ENCODE assay signal across 37 cellular contexts in the genomic region with DNA sequence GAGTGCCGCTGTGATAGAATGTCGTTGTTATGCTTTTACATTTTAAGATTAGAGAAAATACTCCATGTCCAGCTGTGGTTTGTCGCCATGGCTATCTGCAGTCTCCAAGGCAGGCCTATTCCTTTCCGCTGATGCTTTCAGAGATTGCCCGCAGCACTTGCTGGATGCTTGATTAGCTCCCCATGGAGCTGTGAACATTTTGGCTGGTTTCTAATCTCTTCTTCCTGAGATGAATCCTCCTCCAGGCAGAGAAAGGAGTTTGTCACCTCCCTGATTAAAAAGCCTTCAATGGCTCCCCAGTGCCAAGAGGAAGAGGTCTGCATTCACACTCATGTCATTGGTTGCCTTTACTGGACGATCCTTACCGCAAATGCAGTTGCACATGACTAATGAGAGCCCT. TPM values are rescaled to one million over a fixed set of nuclear protein-coding genes. Genes with fewer than 3 reads are reported as not detected.
"Had no signal": no experiment of that assay in that cellular context is flagged by ENCODE, and none has a peak within 500 bp of the region (broad histone marks: within the 10 kb centered on the region; RNA-seq: fewer than 3 reads in every experiment).

No MANE protein-coding gene starts in this region.

- H3K9me3 Mint-ChIP-seq: activated CD4-positive, alpha-beta T cell treated with anti-CD3 and anti-CD28 coated beads, Interleukin-2, amount 10 ng/mL, durations not matched to agents 24 days and 14 days; activated CD8-positive, alpha-beta T cell treated with anti-CD3 and anti-CD28 coated beads for 36 hours; activated naive CD8-positive, alpha-beta T cell treated with anti-CD3 and anti-CD28 coated beads for 36 hours; activated T-cell treated with anti-CD3 and anti-CD28 coated beads, Interleukin-2, amount 50 U/mL, for 72 hours; activated T-helper 17 cell treated with anti-CD3 and anti-CD28 coated beads, Interleukin-2, amount 50 U/mL, for 72 hours; central memory CD8-positive, alpha-beta T cell; T-cell had no signal

- H3K4me2 ChIP-seq: KMS-11 had no signal

- H3K4me1 ChIP-seq: SJCRH30 had no signal

- DNase-seq: activated CD4-positive, alpha-beta T cell treated with anti-CD3 and anti-CD28 coated beads for 1 hour; activated CD4-positive, alpha-beta T cell treated with anti-CD3 and anti-CD28 coated beads, Interleukin-2, amount 10 ng/mL, durations not matched to agents 24 days and 14 days; activated CD4-positive, alpha-beta T cell treated with anti-CD3 and anti-CD28 coated beads, Interleukin-2, amount 50 U/mL, for 4 hours; activated CD4-positive, CD25-positive, alpha-beta regulatory T cell; activated CD8-positive, alpha-beta T cell treated with anti-CD3 and anti-CD28 coated beads for 36 hours; activated effector memory CD4-positive, alpha-beta T cell treated with anti-CD3 and anti-CD28 coated beads, Interleukin-2, amount 50 U/mL, for 16 hours; activated naive CD4-positive, alpha-beta T cell; activated naive CD4-positive, alpha-beta T cell treated with anti-CD3 and anti-CD28 coated beads, Interleukin-2, amount 50 U/mL, for 16 hours; activated naive CD8-positive, alpha-beta T cell treated with anti-CD3 and anti-CD28 coated beads for 36 hours; activated T-cell treated with anti-CD3 and anti-CD28 coated beads, Interleukin-2, amount 50 U/mL, for 1 hour; activated T-cell treated with anti-CD3 and anti-CD28 coated beads, Interleukin-2, amount 50 U/mL, for 72 hours; amniotic stem cell; NCI-H1092 treated with DMSO at 0.1 percent for 48 hours; NCI-H1417; NCI-H146; NCI-H187; NCI-H2029 treated with DMSO at 0.1 percent for 48 hours; NCI-H2107; NCI-H2171; NCI-H510A; NCI-H526; NCI-H748 treated with DMSO at 0.1 percent for 48 hours; NK-92 treated with Interleukin-12 subunit alpha and Interleukin-12 subunit beta, amount 100 ng/mL, for 24 hours; SHP77; SJCRH30; T-cell; T-helper 2 cell; T-helper 9 cell; WERI-Rb-1 had no signal

- H3K36me3 ChIP-seq: ascending aorta, cardiac muscle cell, SJCRH30, WERI-Rb-1 had no signal

- H3K9ac ChIP-seq: KMS-11 had no signal

- H3K27me3 ChIP-seq: ascending aorta, cardiac muscle cell, SJCRH30 had no signal

- H3K36me3 Mint-ChIP-seq: activated naive CD8-positive, alpha-beta T cell treated with anti-CD3 and anti-CD28 coated beads for 36 hours; T-cell had no signal

- H3K27ac Mint-ChIP-seq: activated CD4-positive, alpha-beta T cell treated with anti-CD3 and anti-CD28 coated beads, Interleukin-2, amount 10 ng/mL, durations not matched to agents 24 days and 14 days; activated CD8-positive, alpha-beta T cell treated with anti-CD3 and anti-CD28 coated beads for 36 hours; activated naive CD8-positive, alpha-beta T cell treated with anti-CD3 and anti-CD28 coated beads for 36 hours; activated T-cell treated with anti-CD3 and anti-CD28 coated beads, Interleukin-2, amount 50 U/mL, for 72 hours; activated T-helper 17 cell treated with anti-CD3 and anti-CD28 coated beads, Interleukin-2, amount 50 U/mL, for 72 hours; T-cell had no signal

- H3K9me3 ChIP-seq: ascending aorta, SJCRH30 had no signal

- H3K4me3 Mint-ChIP-seq: activated CD4-positive, alpha-beta T cell treated with anti-CD3 and anti-CD28 coated beads, Interleukin-2, amount 10 ng/mL, durations not matched to agents 24 days and 14 days; activated CD8-positive, alpha-beta T cell treated with anti-CD3 and anti-CD28 coated beads for 36 hours; activated naive CD8-positive, alpha-beta T cell treated with anti-CD3 and anti-CD28 coated beads for 36 hours; activated T-cell treated with anti-CD3 and anti-CD28 coated beads, Interleukin-2, amount 50 U/mL, for 72 hours; activated T-helper 17 cell treated with anti-CD3 and anti-CD28 coated beads, Interleukin-2, amount 50 U/mL, for 72 hours; central memory CD8-positive, alpha-beta T cell; T-cell had no signal

- H3K27ac ChIP-seq: ascending aorta, cardiac muscle cell, KMS-11, SJCRH30, SK-N-MC, WERI-Rb-1 had no signal

- H3K4me1 Mint-ChIP-seq: activated T-helper 17 cell treated with anti-CD3 and anti-CD28 coated beads, Interleukin-2, amount 50 U/mL, for 72 hours; central memory CD8-positive, alpha-beta T cell had no signal

- H3K4me3 ChIP-seq: ascending aorta, cardiac muscle cell, SJCRH30, SK-N-MC had no signal

RNA-seq across cellular contexts. Expression of gene NTSR2, which starts 43.8 kb away (rescaled TPM):
- total RNA-seq: activated CD4-positive, alpha-beta T cell treated with anti-CD3 and anti-CD28 coated beads, Interleukin-2, amount 10 ng/mL, durations not matched to agents 24 days and 14 days; activated CD8-positive, alpha-beta memory T cell treated with anti-CD3 and anti-CD28 coated beads for 36 hours; activated CD8-positive, alpha-beta T cell treated with anti-CD3 and anti-CD28 coated beads for 36 hours; activated naive CD8-positive, alpha-beta T cell treated with anti-CD3 and anti-CD28 coated beads for 36 hours; activated T-cell treated with anti-CD3 and anti-CD28 coated beads, Interleukin-2, amount 50 U/mL, for 72 hours; activated T-helper 17 cell treated with anti-CD3 and anti-CD28 coated beads, Interleukin-2, amount 50 U/mL, for 72 hours; ascending aorta; cardiac muscle cell; LHCN-M2; SJCRH30; T-cell had no signal
- polyA plus RNA-seq: cardiac muscle cell had no signal
